24 cellular contexts compared by ENCODE assay signal in genomic region chr15:31247404-31247803, GRCh38.
"Had no signal": no experiment of that assay in that cellular context is flagged by ENCODE, and none has a peak within 500 bp of the region (broad histone marks: within the 10 kb centered on the region; RNA-seq: fewer than 3 reads in every experiment).

No MANE protein-coding gene starts in this region.

- H3K27me3 ChIP-seq: breast epithelium, left lung, ovary, suprapubic skin, transverse colon, uterus had no signal

- H3K9me3 ChIP-seq: breast epithelium, left lung, ovary, stomach, suprapubic skin, transverse colon, uterus had no signal

- H3K36me3 Mint-ChIP-seq: activated naive CD8-positive, alpha-beta T cell treated with anti-CD3 and anti-CD28 coated beads, Interleukin-2, amount 10 ng/mL, durations not matched to agents 7 days and 5 days; mesothelial cell of epicardium; natural killer cell had no signal

- ATAC-seq: activated CD4-positive, alpha-beta T cell treated with anti-CD3 and anti-CD28 coated beads for 36 hours; activated T-cell treated with anti-CD3 and anti-CD28 coated beads, Interleukin-2, amount 50 U/mL, for 4 hours; left lung; natural killer cell; right cardiac atrium had no signal

- H3K4me1 ChIP-seq: breast epithelium, left lung, suprapubic skin, transverse colon, uterus had no signal

- H3K27me3 Mint-ChIP-seq: activated CD4-positive, alpha-beta T cell treated with anti-CD3 and anti-CD28 coated beads for 36 hours had no signal

- H3K4me3 ChIP-seq: breast epithelium, left lung, ovary, stomach, suprapubic skin, transverse colon, uterus had no signal

- H3K4me3 Mint-ChIP-seq: activated CD4-positive, alpha-beta T cell treated with anti-CD3 and anti-CD28 coated beads for 36 hours; activated naive CD4-positive, alpha-beta T cell treated with anti-CD3 and anti-CD28 coated beads for 36 hours; activated naive CD8-positive, alpha-beta T cell treated with anti-CD3 and anti-CD28 coated beads, Interleukin-2, amount 10 ng/mL, durations not matched to agents 7 days and 5 days; activated T-cell treated with anti-CD3 and anti-CD28 coated beads, Interleukin-2, amount 50 U/mL, for 4 hours; mesothelial cell of epicardium; natural killer cell had no signal

- DNase-seq: activated CD4-positive, alpha-beta T cell treated with anti-CD3 and anti-CD28 coated beads for 36 hours; activated CD4-positive, alpha-beta T cell treated with anti-CD3 and anti-CD28 coated beads, Interleukin-2, amount 50 U/mL, for 48 hours; activated CD8-positive, alpha-beta memory T cell treated with anti-CD3 and anti-CD28 coated beads, Interleukin-2, amount 50 U/mL, for 48 hours; activated effector memory CD4-positive, alpha-beta T cell treated with Interleukin-2 at 50 U/mL for 16 hours; activated naive CD4-positive, alpha-beta T cell treated with anti-CD3 and anti-CD28 coated beads for 36 hours; activated naive CD8-positive, alpha-beta T cell treated with anti-CD3 and anti-CD28 coated beads, Interleukin-2, amount 10 ng/mL, durations not matched to agents 7 days and 5 days; activated T-cell treated with anti-CD3 and anti-CD28 coated beads, Interleukin-2, amount 50 U/mL, for 4 hours; amniotic stem cell; cerebellar nuclear complex; cortex of kidney; kidney glomerular epithelial cell; natural killer cell; ovary; stimulated activated CD4-positive, alpha-beta T cell treated with anti-CD3 and anti-CD28 coated beads, Interleukin-12 subunit alpha, Interleukin-12 subunit beta, amount 100 ng/mL, for 4 hours; stimulated activated CD4-positive, alpha-beta T cell treated with anti-CD3 and anti-CD28 coated beads, Interleukin-4, amount 100 ng/mL, for 4 hours; stomach; transverse colon; uterus had no signal

- H3K9me3 Mint-ChIP-seq: activated naive CD4-positive, alpha-beta T cell treated with anti-CD3 and anti-CD28 coated beads for 36 hours; activated naive CD8-positive, alpha-beta T cell treated with anti-CD3 and anti-CD28 coated beads, Interleukin-2, amount 10 ng/mL, durations not matched to agents 7 days and 5 days; activated T-cell treated with anti-CD3 and anti-CD28 coated beads, Interleukin-2, amount 50 U/mL, for 4 hours; mesothelial cell of epicardium; natural killer cell had no signal

- H3K36me3 ChIP-seq: breast epithelium, left lung, ovary, stomach, suprapubic skin, transverse colon, uterus had no signal

- H3K27ac Mint-ChIP-seq: activated CD4-positive, alpha-beta T cell treated with anti-CD3 and anti-CD28 coated beads for 36 hours; activated naive CD4-positive, alpha-beta T cell treated with anti-CD3 and anti-CD28 coated beads for 36 hours; mesothelial cell of epicardium; natural killer cell had no signal

- H3K27ac ChIP-seq: breast epithelium, left lung, ovary, stomach, suprapubic skin, transverse colon, uterus, VCaP had no signal

- H3K4me1 Mint-ChIP-seq: activated CD4-positive, alpha-beta T cell treated with anti-CD3 and anti-CD28 coated beads for 36 hours; mesothelial cell of epicardium had no signal
